ENCODE assay signal across 18 cellular contexts in the genomic region with DNA sequence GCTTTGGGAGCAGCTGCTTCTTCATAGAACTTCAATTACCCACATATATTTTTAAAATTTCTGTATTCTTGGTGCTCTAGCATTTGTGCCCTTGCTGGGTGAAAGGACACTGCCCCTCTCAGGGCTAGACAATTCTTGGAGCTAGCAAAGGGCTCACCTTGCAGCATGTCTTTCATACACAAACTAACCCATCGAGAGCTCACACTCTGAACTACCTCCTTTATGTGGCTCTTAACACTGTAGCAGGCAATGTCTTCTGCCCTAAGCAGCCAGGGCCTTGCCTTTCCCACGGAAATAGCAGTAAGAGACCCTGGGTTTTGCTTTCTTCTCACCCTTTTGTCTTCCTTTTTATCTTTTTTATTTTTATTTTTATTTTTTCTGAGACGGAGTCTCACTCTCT.
DNase-seq lines count a peak whose midpoint lies in the region; ATAC-seq and TF ChIP-seq lines count a peak whose summit lies in the region.
"Had no signal": no experiment of that assay in that cellular context is flagged by ENCODE, and none has a peak within 500 bp of the region (broad histone marks: within the 10 kb centered on the region; RNA-seq: fewer than 3 reads in every experiment).

No MANE protein-coding gene starts in this region.

- H3K4me3 ChIP-seq in GM23338 = no peak overlapping the region
- H3K4me3 ChIP-seq: A549 had no signal

- intact Hi-C loops in activated CD4-positive, alpha-beta T cell treated with anti-CD3 and anti-CD28 coated beads, Interleukin-2, amount 10 ng/mL, durations not matched to agents 24 days and 14 days (cut with micrococcal nuclease) = no loop called here

- no peaks in the 10 kb centered on the region for H4K20me1 ChIP-seq in GM23338 (replicated peaks; ENCODE audit: insufficient read depth)

- H3K4me2 ChIP-seq in GM23338 = no peak overlapping the region
- H3K4me2 ChIP-seq: A549 had no signal

- H3K36me3 ChIP-seq in GM23338 (ENCODE audit: insufficient read depth) = no peaks in the 10 kb centered on the region

- H3K4me1 ChIP-seq in GM23338 (ENCODE audit: insufficient read depth) = no peaks in the 10 kb centered on the region
- H3K4me1 ChIP-seq: A549 had no signal

- no peaks in the 10 kb centered on the region for H3K36me3 Mint-ChIP-seq in activated CD4-positive, alpha-beta T cell treated with anti-CD3 and anti-CD28 coated beads, Interleukin-2, amount 10 ng/mL, durations not matched to agents 24 days and 14 days (ENCODE audit: low read depth)
- H3K36me3 Mint-ChIP-seq in GM23338 (ENCODE audit: low read depth) = no peaks in the 10 kb centered on the region
- H3K36me3 Mint-ChIP-seq in WTC11 = peaks cover 31% of the 10 kb centered on the region
- H3K36me3 Mint-ChIP-seq: CD4-positive, alpha-beta memory T cell; CD4-positive, CD25-positive, alpha-beta regulatory T cell; CD8-positive, alpha-beta memory T cell had no signal

- ATAC-seq in GM23338 = peak; percentile 90
- ATAC-seq in WTC11 = peak; percentile 81
- ATAC-seq: A549 had no signal

- no peak overlapping the region for H3K4me3 Mint-ChIP-seq in activated CD4-positive, alpha-beta T cell treated with anti-CD3 and anti-CD28 coated beads, Interleukin-2, amount 10 ng/mL, durations not matched to agents 24 days and 14 days
- H3K4me3 Mint-ChIP-seq in GM23338 (no peak overlapping the region), WTC11 (no peak overlapping the region)
- H3K4me3 Mint-ChIP-seq: B cell; CD4-positive, alpha-beta memory T cell; CD4-positive, CD25-positive, alpha-beta regulatory T cell; CD8-positive, alpha-beta memory T cell had no signal

- no peak overlapping the region for H3K27ac ChIP-seq in GM23338 (ENCODE audit: low read depth)
- H3K27ac ChIP-seq: 22Rv1, A549, C4-2B had no signal

- H3K9me2 ChIP-seq in GM23338 (ENCODE audit: insufficient read depth) = no peaks in the 10 kb centered on the region

- no peaks in the 10 kb centered on the region for H3F3A ChIP-seq in GM23338 (replicated peaks; ENCODE audit: low read depth)

- no peaks in the 10 kb centered on the region for H3K9me3 Mint-ChIP-seq in activated CD4-positive, alpha-beta T cell treated with anti-CD3 and anti-CD28 coated beads, Interleukin-2, amount 10 ng/mL, durations not matched to agents 24 days and 14 days
- H3K9me3 Mint-ChIP-seq in GM23338 (peaks cover 28% of the 10 kb centered on the region), WTC11 (peaks cover 46% of the 10 kb centered on the region)
- H3K9me3 Mint-ChIP-seq: CD8-positive, alpha-beta memory T cell had no signal

- 0 out of 2 replicates have a peak overlapping the region, but pooled peaks have one; percentile 23 for H2AFZ ChIP-seq in GM23338

- no peak overlapping the region for H3K27ac Mint-ChIP-seq in activated CD4-positive, alpha-beta T cell treated with anti-CD3 and anti-CD28 coated beads, Interleukin-2, amount 10 ng/mL, durations not matched to agents 24 days and 14 days
- H3K27ac Mint-ChIP-seq in GM23338 (no peak overlapping the region), WTC11 (no peak overlapping the region)
- H3K27ac Mint-ChIP-seq: B cell; CD4-positive, alpha-beta memory T cell; CD4-positive, CD25-positive, alpha-beta regulatory T cell; CD8-positive, alpha-beta memory T cell had no signal

- DNase-seq in activated CD4-positive, alpha-beta T cell treated with anti-CD3 and anti-CD28 coated beads, Interleukin-2, amount 10 ng/mL, durations not matched to agents 24 days and 14 days = peak; percentile 25
- DNase-seq in activated CD4-positive, alpha-beta T cell treated with anti-CD3 and anti-CD28 coated beads, Interleukin-2, amount 50 U/mL, for 48 hours = no peak
- no peak for DNase-seq in GM23338 (ENCODE audit: low spot score)
- no peak for DNase-seq in WTC11 (ENCODE audit: low spot score)
- DNase-seq in central memory CD4-positive, alpha-beta T cell = no peak
- no peak for DNase-seq in DMS 273 treated with DMSO at 0.1 percent for 48 hours (lab: John Stamatoyannopoulos, UW)
- DNase-seq in NCI-H187 (lab: John Stamatoyannopoulos, UW) = no peak
- DNase-seq: AML-193; CD4-positive, alpha-beta memory T cell; CD4-positive, CD25-positive, alpha-beta regulatory T cell; CD8-positive, alpha-beta memory T cell; COR-L47; DMS79 treated with DMSO at 0.1 percent for 48 hours; GF-D8 had no signal

- CTCF ChIA-PET in WTC11 (lab: Charles Lee) = no interaction called here

- POLR2A ChIA-PET in WTC11 (lab: Charles Lee) = no interaction called here

- no peaks in the 10 kb centered on the region for H3K27me3 Mint-ChIP-seq in activated CD4-positive, alpha-beta T cell treated with anti-CD3 and anti-CD28 coated beads, Interleukin-2, amount 10 ng/mL, durations not matched to agents 24 days and 14 days
- H3K27me3 Mint-ChIP-seq in GM23338 (ENCODE audit: insufficient read depth, low read depth, poor library complexity) (no peaks in the 10 kb centered on the region), WTC11 (ENCODE audit: low read depth) (peaks cover 8% of the 10 kb centered on the region)

- H3K27me3 ChIP-seq in GM23338 (ENCODE audit: insufficient read depth) = no peaks in the 10 kb centered on the region

- TF ChIP-seq CTCF in GM23338 (conservative IDR thresholded peaks at IDR 0.05; ENCODE audit: low read depth in 2 of 2) (no peak), WTC11 (IDR thresholded peaks at IDR 0.05) (no peak)

- no peaks in the 10 kb centered on the region for H3K4me1 Mint-ChIP-seq in activated CD4-positive, alpha-beta T cell treated with anti-CD3 and anti-CD28 coated beads, Interleukin-2, amount 10 ng/mL, durations not matched to agents 24 days and 14 days
- H3K4me1 Mint-ChIP-seq in GM23338 (peaks cover 15% of the 10 kb centered on the region; the same call in 2 of the 3 replicates), WTC11 (peaks cover 21% of the 10 kb centered on the region)
- H3K4me1 Mint-ChIP-seq: B cell; CD4-positive, alpha-beta memory T cell; CD4-positive, CD25-positive, alpha-beta regulatory T cell; CD8-positive, alpha-beta memory T cell had no signal

- no peaks in the 10 kb centered on the region for H3K79me2 ChIP-seq in GM23338 (replicated peaks; ENCODE audit: insufficient read depth)

TF ChIP-seq in GM23338, 12 proteins besides CTCF, POLR2A, EP300 and RAD21 (continues in another document):
- TF ChIP-seq EZH2 (IDR thresholded peaks at IDR 0.05; ENCODE audit: low read depth, unreplicated experiment) (no peak), ZNF114 (CRISPR knock-in tag; IDR thresholded peaks at IDR 0.05) (no peak), POLR2AphosphoS5 (IDR thresholded peaks at IDR 0.05; ENCODE audit: low read depth) (no peak)
- TF ChIP-seq, protein P1, sequence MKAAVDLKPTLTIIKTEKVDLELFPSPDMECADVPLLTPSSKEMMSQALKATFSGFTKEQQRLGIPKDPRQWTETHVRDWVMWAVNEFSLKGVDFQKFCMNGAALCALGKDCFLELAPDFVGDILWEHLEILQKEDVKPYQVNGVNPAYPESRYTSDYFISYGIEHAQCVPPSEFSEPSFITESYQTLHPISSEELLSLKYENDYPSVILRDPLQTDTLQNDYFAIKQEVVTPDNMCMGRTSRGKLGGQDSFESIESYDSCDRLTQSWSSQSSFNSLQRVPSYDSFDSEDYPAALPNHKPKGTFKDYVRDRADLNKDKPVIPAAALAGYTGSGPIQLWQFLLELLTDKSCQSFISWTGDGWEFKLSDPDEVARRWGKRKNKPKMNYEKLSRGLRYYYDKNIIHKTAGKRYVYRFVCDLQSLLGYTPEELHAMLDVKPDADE (IDR thresholded peaks at IDR 0.05) = no peak

TF ChIP-seq in WTC11, 78 proteins besides CTCF, POLR2A, EP300 and RAD21:
- TF ChIP-seq HMGA2 (CRISPR knock-in tag; IDR thresholded peaks at IDR 0.05) = no peak
- no peak for TF ChIP-seq RELA (CRISPR knock-in tag; IDR thresholded peaks at IDR 0.05; ENCODE audit: borderline replicate concordance)
- no peak for TF ChIP-seq ZNF219 (CRISPR knock-in tag; IDR thresholded peaks at IDR 0.05; ENCODE audit: borderline replicate concordance)
- TF ChIP-seq, protein P2, sequence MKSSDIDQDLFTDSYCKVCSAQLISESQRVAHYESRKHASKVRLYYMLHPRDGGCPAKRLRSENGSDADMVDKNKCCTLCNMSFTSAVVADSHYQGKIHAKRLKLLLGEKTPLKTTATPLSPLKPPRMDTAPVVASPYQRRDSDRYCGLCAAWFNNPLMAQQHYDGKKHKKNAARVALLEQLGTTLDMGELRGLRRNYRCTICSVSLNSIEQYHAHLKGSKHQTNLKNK (CRISPR knock-in tag; IDR thresholded peaks at IDR 0.05) = no peak
TF ChIP-seq in WTC11: peak in this region for 0.
